9 cellular contexts compared by ENCODE assay signal in the genomic region with DNA sequence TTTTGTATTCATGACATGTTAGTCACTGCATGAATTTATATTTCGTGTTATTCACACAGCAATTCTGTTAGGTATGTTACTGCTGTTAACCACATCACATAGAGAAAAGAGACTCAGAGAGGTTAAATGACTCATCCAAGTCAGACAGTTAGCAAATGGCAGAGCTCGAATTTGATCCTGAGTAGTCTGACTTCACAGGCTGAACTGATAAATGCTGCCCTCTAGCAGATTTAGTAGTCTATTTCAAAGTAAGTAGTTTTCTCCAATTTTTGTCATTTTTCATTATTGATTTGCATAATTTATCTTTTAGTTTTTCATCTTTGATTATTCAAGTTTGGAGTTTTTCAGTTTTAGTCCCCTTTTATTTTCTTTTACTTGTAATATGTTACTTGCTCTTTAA. TPM values are rescaled to one million over a fixed set of nuclear protein-coding genes. Genes with fewer than 3 reads are reported as not detected.
DNase-seq lines count a peak whose midpoint lies in the region; ATAC-seq and TF ChIP-seq lines count a peak whose summit lies in the region.
"Had no signal": no experiment of that assay in that cellular context is flagged by ENCODE, and none has a peak within 500 bp of the region (broad histone marks: within the 10 kb centered on the region; RNA-seq: fewer than 3 reads in every experiment).

No MANE protein-coding gene starts in this region.

- intact Hi-C loops in OCI-LY7 (cut with micrococcal nuclease; ENCODE audit: unreplicated experiment), result no loop called here

- peak; percentile 29 to 46 for DNase-seq in NCI-H524 (lab: John Stamatoyannopoulos, UW)
- DNase-seq in NCI-H524 treated with DMSO at 0.1 percent for 48 hours (lab: John Stamatoyannopoulos, UW), result no peak
- DNase-seq in OCI-LY7 (ENCODE audit: low spot score), result peak; percentile 0
- DNase-seq in cardiac fibroblast (ENCODE audit: low read depth in 2 of 2), result peak; percentile 64 to 92
- DNase-seq in osteoblast (ENCODE audit: insufficient read length, low spot score, missing footprints), result peak; percentile 84
- no peak for DNase-seq in T-helper 9 cell
- DNase-seq: heart left ventricle had no signal

- ATAC-seq in GM19438 (IDR thresholded peaks at IDR 0.05; ENCODE audit: low read depth, unreplicated experiment), result peak; percentile 89
- ATAC-seq in HG03342 (IDR thresholded peaks at IDR 0.05; ENCODE audit: unreplicated experiment), result peak; percentile 100

- peak; percentile 43 for TF ChIP-seq CTCF in OCI-LY7 (conservative IDR thresholded peaks at IDR 0.05; ENCODE audit: low read length)
- TF ChIP-seq CTCF in cardiac fibroblast (IDR thresholded peaks at IDR 0.05; ENCODE audit: low read depth, low read length), result peak; percentile 26
- peak; percentile 53 for TF ChIP-seq CTCF in osteoblast (IDR thresholded peaks at IDR 0.05; ENCODE audit: extremely low read depth, low read depth, low read length)

- H3K79me2 ChIP-seq in OCI-LY7 (ENCODE audit: insufficient read depth, low read depth, low read length), result no peaks in the 10 kb centered on the region
- no peaks in the 10 kb centered on the region for H3K79me2 ChIP-seq in osteoblast (ENCODE audit: insufficient read depth, low read length)

- no peaks in the 10 kb centered on the region for H3K4me1 ChIP-seq in OCI-LY7 (ENCODE audit: insufficient read depth, low read length, poor library complexity, severe bottlenecking)
- H3K4me1 ChIP-seq in osteoblast (ENCODE audit: insufficient read depth, low read length), result no peaks in the 10 kb centered on the region

- H3K9me3 ChIP-seq in OCI-LY7 (ENCODE audit: low read length) (no peaks in the 10 kb centered on the region), osteoblast (ENCODE audit: low read depth, low read length) (no peaks in the 10 kb centered on the region)
- H3K9me3 ChIP-seq: heart left ventricle had no signal

- H3K4me3 ChIP-seq in OCI-LY7 (ENCODE audit: low read depth, low read length, poor library complexity, severe bottlenecking) (no peak overlapping the region), cardiac fibroblast (replicated peaks in 1 of 2; ENCODE audit: low read depth in 2 of 2, low read length in 2 of 2) (no peak overlapping the region), osteoblast (ENCODE audit: insufficient read depth, low read length) (no peak overlapping the region)
- H3K4me3 ChIP-seq: heart left ventricle had no signal

- no peaks in the 10 kb centered on the region for H3K27me3 ChIP-seq in osteoblast (ENCODE audit: insufficient read depth, low read length)
- H3K27me3 ChIP-seq: heart left ventricle had no signal

- H4K20me1 ChIP-seq in OCI-LY7 (ENCODE audit: insufficient read depth, low read length), result no peaks in the 10 kb centered on the region
- no peaks in the 10 kb centered on the region for H4K20me1 ChIP-seq in osteoblast (ENCODE audit: insufficient read depth, low read length)

- no peaks in the 10 kb centered on the region for H3K36me3 ChIP-seq in OCI-LY7 (ENCODE audit: insufficient read depth, low read length)
- no peaks in the 10 kb centered on the region for H3K36me3 ChIP-seq in osteoblast (ENCODE audit: insufficient read depth, low read length)

- H2AFZ ChIP-seq in OCI-LY7 (ENCODE audit: low read length) (no peak overlapping the region), osteoblast (ENCODE audit: low read length) (no peak overlapping the region)

- CTCF ChIA-PET in OCI-LY7 (lab: Charles Lee; ENCODE audit: unreplicated experiment), result no interaction called here

- H3K27ac ChIP-seq in OCI-LY7 (ENCODE audit: low read depth, low read length, poor library complexity, severe bottlenecking), result no peak overlapping the region
- H3K27ac ChIP-seq in osteoblast (ENCODE audit: low read depth, low read length), result no peak overlapping the region
- H3K27ac ChIP-seq: heart left ventricle had no signal

- H3K9me2 ChIP-seq in OCI-LY7 (ENCODE audit: insufficient read depth, low read length), result no peaks in the 10 kb centered on the region

- H3K4me2 ChIP-seq in OCI-LY7 (ENCODE audit: low read length) (no peak overlapping the region), osteoblast (ENCODE audit: insufficient read depth, low read length) (no peak overlapping the region)

- no TSS peak for BruUV-seq in OCI-LY7 (replicated peaks; lab: Mats Ljungman, UMichigan)

- POLR2A ChIA-PET in OCI-LY7 (lab: Charles Lee), result no interaction called here

RNA-seq across cellular contexts. Expression of a gene that starts 58.3 kb away (rescaled TPM):
- 13.2 and 15.2 TPM in 2 replicates for total RNA-seq in OCI-LY7 (2014; rRNA removed; shearing (Covaris generic))
- 17.1 and 18.8 TPM in 2 replicates for total RNA-seq in OCI-LY7 (2022)
- 23.2 and 29.2 TPM in 2 replicates for total RNA-seq in osteoblast

Comparison
In these comparisons a context has a peak if more than half of its experiments do, and no peak if none do; other contexts are left out.
1. DNase-seq: peak in NCI-H524 (2 of 2), OCI-LY7 (single experiment), cardiac fibroblast (2 of 2) and osteoblast (single experiment); none in NCI-H524 treated with DMSO at 0.1 percent for 48 hours (single experiment) and T-helper 9 cell (single experiment).
2. Peak in every context shown above with its lines, with median percentiles within 50 percentile points of each other: CTCF ChIP-seq.